Comparison of ENCODE assay signal across 15 cellular contexts in genomic region chr6:134374486-134374885, GRCh38. TPM values are rescaled to one million over a fixed set of nuclear protein-coding genes. Genes with fewer than 3 reads are reported as not detected.
A peak's percentile ranks its signal among the peaks of the same experiment; 100 is the strongest.
DNase-seq lines count a peak whose midpoint lies in the region; ATAC-seq and TF ChIP-seq lines count a peak whose summit lies in the region.
"Had no signal": no experiment of that assay in that cellular context is flagged by ENCODE, and none has a peak within 500 bp of the region (broad histone marks: within the 10 kb centered on the region; RNA-seq: fewer than 3 reads in every experiment).

No MANE protein-coding gene starts in this region.

- H3K27me3 ChIP-seq in breast epithelium, result no peaks in the 10 kb centered on the region
- H3K27me3 ChIP-seq in ascending aorta, result no peaks in the 10 kb centered on the region
- no peaks in the 10 kb centered on the region for H3K27me3 ChIP-seq in upper lobe of left lung
- H3K27me3 ChIP-seq in thyroid gland, result no peaks in the 10 kb centered on the region

- H3K4me1 ChIP-seq in breast epithelium, result peaks cover 0 to 4% of the 10 kb centered on the region in 2 donors
- H3K4me1 ChIP-seq in ascending aorta, result peaks cover 7 to 15% of the 10 kb centered on the region in 2 donors
- H3K4me1 ChIP-seq in upper lobe of left lung, result peaks cover 12 to 25% (median 22%) of the 10 kb centered on the region in 4 donors
- H3K4me1 ChIP-seq in thyroid gland, result peaks cover 4 to 14% of the 10 kb centered on the region in 2 donors

- ATAC-seq in upper lobe of left lung (ENCODE audit: low FRiP score in 2 of 2) (no peak), HG02588 (IDR thresholded peaks at IDR 0.05; ENCODE audit: unreplicated experiment) (no peak)
- ATAC-seq: naive thymus-derived CD8-positive, alpha-beta T cell; PC-3 had no signal

- H3K27ac Mint-ChIP-seq in MCF 10A (ENCODE audit: low read depth, unreplicated experiment), result peak overlapping the region; percentile 93
- H3K27ac Mint-ChIP-seq: T-helper 2 cell treated with Interferon-gamma antibody and Interleukin-4, amounts not matched to agents 5 μg/mL and 100 μg/mL, for 36 hours had no signal

- WGBS in upper lobe of left lung, 2 donors, result 97 to 98% methylated on average over 3 of the region's 3 CpGs
- whole genome bisulfite sequencing in thyroid gland, 2 donors, result 76 to 91% methylated on average over 3 of the region's 3 CpGs

- no peaks in the 10 kb centered on the region for H3K27me3 Mint-ChIP-seq in MCF 10A (ENCODE audit: insufficient read depth, unreplicated experiment)
- H3K27me3 Mint-ChIP-seq: naive thymus-derived CD8-positive, alpha-beta T cell had no signal

- no peak for TF ChIP-seq EP300 in upper lobe of left lung (IDR thresholded peaks at IDR 0.05)

- BruUV-seq in MCF 10A (replicated peaks; lab: Mats Ljungman, UMichigan), result no TSS peak

- H3K4me3 ChIP-seq in breast epithelium, result no peak overlapping the region
- H3K4me3 ChIP-seq in ascending aorta, result no peak overlapping the region
- no peak overlapping the region for H3K4me3 ChIP-seq in fibroblast of pulmonary artery (replicated peaks; ENCODE audit: low read depth, low read length)
- H3K4me3 ChIP-seq in upper lobe of left lung, result no peak overlapping the region
- no peak overlapping the region for H3K4me3 ChIP-seq in thyroid gland (replicated peaks in 1 of 3)

- TF ChIP-seq CTCF in MCF 10A (IDR thresholded peaks at IDR 0.05; ENCODE audit: unreplicated experiment) (no peak), breast epithelium (IDR thresholded peaks at IDR 0.05) (no peak), ascending aorta (IDR thresholded peaks at IDR 0.05) (no peak), fibroblast of pulmonary artery (IDR thresholded peaks at IDR 0.05; ENCODE audit: low read length, missing control alignments) (no peak), upper lobe of left lung (IDR thresholded peaks at IDR 0.05) (no peak), thyroid gland (IDR thresholded peaks at IDR 0.05) (no peak)

- intact Hi-C loops in MCF 10A (cut with micrococcal nuclease), result loop anchor here (5.0 kb wide), 1 partner anchor 87 kb away; no protein-coding TSS in a partner anchor
- intact Hi-C loops in breast epithelium (cut with DNase I; ENCODE audit: low total_unique reads), result no loop called here
- intact Hi-C loops in ascending aorta (cut with DNase I), result loop anchor here (10.0 kb wide), 2 partner anchors 450 to 530 kb away; no protein-coding TSS in a partner anchor
- intact Hi-C loops in thyroid gland (cut with DNase I), result no loop called here

- TF ChIP-seq POLR2A in breast epithelium (IDR thresholded peaks at IDR 0.05) (no peak), upper lobe of left lung (IDR thresholded peaks at IDR 0.05) (no peak), thyroid gland (IDR thresholded peaks at IDR 0.05) (no peak)

- H3K36me3 Mint-ChIP-seq in MCF 10A (ENCODE audit: insufficient read depth, unreplicated experiment), result no peaks in the 10 kb centered on the region
- H3K36me3 Mint-ChIP-seq: naive thymus-derived CD8-positive, alpha-beta T cell had no signal

- no peak overlapping the region for H3K4me3 Mint-ChIP-seq in MCF 10A (ENCODE audit: unreplicated experiment)
- H3K4me3 Mint-ChIP-seq: T-helper 2 cell treated with Interferon-gamma antibody and Interleukin-4, amounts not matched to agents 5 μg/mL and 100 μg/mL, for 36 hours had no signal

- POLR2A ChIA-PET in MCF 10A (lab: Yijun Ruan, JAX), result interaction anchor here (1.5 to 3.1 kb wide), 2 partner anchors 11 to 26 kb away, joined by 8 to 21 read pairs; no protein-coding TSS in a partner anchor

- H3K36me3 ChIP-seq in breast epithelium, result no peaks in the 10 kb centered on the region
- H3K36me3 ChIP-seq in ascending aorta, result no peaks in the 10 kb centered on the region
- H3K36me3 ChIP-seq in upper lobe of left lung, result no peaks in the 10 kb centered on the region
- H3K36me3 ChIP-seq in thyroid gland, result no peaks in the 10 kb centered on the region

- peaks cover 36% of the 10 kb centered on the region for H3K4me1 Mint-ChIP-seq in MCF 10A (ENCODE audit: insufficient read depth, unreplicated experiment)

- no peaks in the 10 kb centered on the region for H3K9me3 ChIP-seq in breast epithelium
- no peaks in the 10 kb centered on the region for H3K9me3 ChIP-seq in ascending aorta
- H3K9me3 ChIP-seq in upper lobe of left lung, result no peaks in the 10 kb centered on the region
- no peaks in the 10 kb centered on the region for H3K9me3 ChIP-seq in thyroid gland

- no peaks in the 10 kb centered on the region for H3K9me3 Mint-ChIP-seq in MCF 10A (ENCODE audit: unreplicated experiment)

- no peak overlapping the region for H3K27ac ChIP-seq in breast epithelium
- H3K27ac ChIP-seq in ascending aorta, result peak overlapping the region; percentile 58 to 71
- H3K27ac ChIP-seq in upper lobe of left lung, result peak overlapping the region in 3 of 4 donors; percentile 21 to 78 (median 75)
- H3K27ac ChIP-seq in thyroid gland, result no peak overlapping the region

- DNase-seq in MCF 10A (ENCODE audit: unreplicated experiment), result peak; percentile 78
- DNase-seq in breast epithelium (ENCODE audit: low spot score in 2 of 2), result no peak
- peak in 1 of 2 donors; percentile 78 for DNase-seq in ascending aorta (ENCODE audit: low spot score in 2 of 2)
- DNase-seq in fibroblast of pulmonary artery (ENCODE audit: low read depth), result peak; percentile 41
- no peak for DNase-seq in upper lobe of left lung
- no peak for DNase-seq in thyroid gland
- DNase-seq in NCI-H345 treated with DMSO at 0.1 percent for 48 hours (lab: John Stamatoyannopoulos, UW; ENCODE audit: unreplicated experiment), result no peak
- DNase-seq: activated CD4-positive, alpha-beta T cell treated with anti-CD3 and anti-CD28 coated beads, Interleukin-2, amount 50 U/mL, for 48 hours; activated gamma-delta T cell; GDM1; kidney glomerular epithelial cell; naive thymus-derived CD8-positive, alpha-beta T cell; PC-3 had no signal

- CTCF ChIA-PET in MCF 10A (lab: Yijun Ruan, JAX), result interaction anchor here (1.1 to 1.5 kb wide), 2 partner anchors 135 to 269 kb away, joined by 3 to 4 read pairs; no protein-coding TSS in a partner anchor

RNA-seq across cellular contexts. Expression of gene SGK1, which starts 56.6 kb away (rescaled TPM):
- 20.8 and 30.8 TPM in 2 replicates for total RNA-seq in MCF 10A (2022)
- total RNA-seq in breast epithelium, result 100 to 1,000 TPM; 104 to 459 (median 193) TPM
- 200 TPM for total RNA-seq in ascending aorta
- 100 to 1,000 TPM; 118 to 426 (median 199) TPM for total RNA-seq in upper lobe of left lung
- total RNA-seq in thyroid gland, result 100 to 1,000 TPM; 151 to 361 (median 194) TPM

Comparison
In these comparisons a context has a peak if more than half of its experiments do, and no peak if none do; other contexts are left out.
1. DNase-seq: peak in MCF 10A (single experiment) and fibroblast of pulmonary artery (single experiment); none in breast epithelium (0 of 2), upper lobe of left lung (0 of 2), thyroid gland (0 of 2) and NCI-H345 treated with DMSO at 0.1 percent for 48 hours (single experiment).
2. intact Hi-C loops: an anchor here in MCF 10A (5.0 kb wide) and ascending aorta (10.0 kb wide); none called in breast epithelium and thyroid gland.
3. H3K27ac ChIP-seq: peak in ascending aorta (2 of 2) and upper lobe of left lung (3 of 4); none in breast epithelium (0 of 2) and thyroid gland (0 of 3).